Comparison of ENCODE assay signal across 9 cellular contexts in genomic region chr1:109240158-109241152, GRCh38. TPM values are rescaled to one million over a fixed set of nuclear protein-coding genes. Genes with fewer than 3 reads are reported as not detected.
DNase-seq lines count a peak whose midpoint lies in the region; ATAC-seq, FAIRE-seq and TF ChIP-seq lines count a peak whose summit lies in the region.
"Had no signal": no experiment of that assay in that cellular context is flagged by ENCODE, and none has a peak within 500 bp of the region (broad histone marks: within the 10 kb centered on the region; RNA-seq: fewer than 3 reads in every experiment).

No MANE protein-coding gene starts in this region.

- H3K27ac ChIP-seq in RWPE2 (ENCODE audit: poor library complexity, severe bottlenecking) (peak overlapping the region; percentile 92), parathyroid adenoma (peak overlapping the region; percentile 51)
- H3K27ac ChIP-seq: neutrophil had no signal

- peaks cover 7% of the 10 kb centered on the region for H3K27me3 Mint-ChIP-seq in activated CD4-positive, alpha-beta memory T cell treated with anti-CD3 and anti-CD28 coated beads for 36 hours
- H3K27me3 Mint-ChIP-seq in activated CD4-positive, alpha-beta memory T cell treated with anti-CD3 and anti-CD28 coated beads, Interleukin-2, amount 10 ng/mL, durations not matched to agents 7 days and 5 days = peaks cover 14% of the 10 kb centered on the region

- H3K4me3 Mint-ChIP-seq in activated CD4-positive, alpha-beta memory T cell treated with anti-CD3 and anti-CD28 coated beads for 36 hours = no peak overlapping the region
- no peak overlapping the region for H3K4me3 Mint-ChIP-seq in activated CD4-positive, alpha-beta memory T cell treated with anti-CD3 and anti-CD28 coated beads, Interleukin-2, amount 10 ng/mL, durations not matched to agents 7 days and 5 days

- peak overlapping the region; percentile 53 for H2AFZ ChIP-seq in parathyroid adenoma

- peaks cover 16% of the 10 kb centered on the region for H3K4me1 Mint-ChIP-seq in activated CD4-positive, alpha-beta memory T cell treated with anti-CD3 and anti-CD28 coated beads for 36 hours (ENCODE audit: low read depth)
- peaks cover 3% of the 10 kb centered on the region for H3K4me1 Mint-ChIP-seq in activated CD4-positive, alpha-beta memory T cell treated with anti-CD3 and anti-CD28 coated beads, Interleukin-2, amount 10 ng/mL, durations not matched to agents 7 days and 5 days

- H3K4me1 ChIP-seq in RWPE2 (ENCODE audit: insufficient read depth, poor library complexity, severe bottlenecking) (peaks cover 22% of the 10 kb centered on the region), parathyroid adenoma (peaks cover 2% of the 10 kb centered on the region)

- H3K79me2 ChIP-seq in parathyroid adenoma = no peaks in the 10 kb centered on the region

- no peak overlapping the region for H3K9ac ChIP-seq in parathyroid adenoma

- H3K36me3 ChIP-seq in RWPE2 (ENCODE audit: low read depth) (peaks cover 38% of the 10 kb centered on the region), parathyroid adenoma (ENCODE audit: control insufficient read depth, insufficient read depth, low read length) (no peaks in the 10 kb centered on the region)

- peak; percentile 78 for ATAC-seq in RWPE2 (ENCODE audit: low read depth)
- ATAC-seq in GM18909 (IDR thresholded peaks at IDR 0.05; ENCODE audit: poor library complexity, unreplicated experiment) = no peak

- H3K27ac Mint-ChIP-seq in activated CD4-positive, alpha-beta memory T cell treated with anti-CD3 and anti-CD28 coated beads for 36 hours = no peak overlapping the region
- no peak overlapping the region for H3K27ac Mint-ChIP-seq in activated CD4-positive, alpha-beta memory T cell treated with anti-CD3 and anti-CD28 coated beads, Interleukin-2, amount 10 ng/mL, durations not matched to agents 7 days and 5 days

- no peaks in the 10 kb centered on the region for H3K9me3 Mint-ChIP-seq in activated CD4-positive, alpha-beta memory T cell treated with anti-CD3 and anti-CD28 coated beads for 36 hours
- no peaks in the 10 kb centered on the region for H3K9me3 Mint-ChIP-seq in activated CD4-positive, alpha-beta memory T cell treated with anti-CD3 and anti-CD28 coated beads, Interleukin-2, amount 10 ng/mL, durations not matched to agents 7 days and 5 days

- no peaks in the 10 kb centered on the region for H3K9me3 ChIP-seq in RWPE2 (ENCODE audit: severe bottlenecking)
- no peaks in the 10 kb centered on the region for H3K9me3 ChIP-seq in parathyroid adenoma (ENCODE audit: control insufficient read depth, low read length)
- H3K9me3 ChIP-seq: neutrophil had no signal

- H3K27me3 ChIP-seq in RWPE2 (ENCODE audit: insufficient read depth, poor library complexity, severe bottlenecking) (no peaks in the 10 kb centered on the region), parathyroid adenoma (ENCODE audit: control insufficient read depth, insufficient read depth, low read length) (no peaks in the 10 kb centered on the region)

- peak; percentile 43 for DNase-seq in activated CD4-positive, alpha-beta memory T cell treated with anti-CD3 and anti-CD28 coated beads for 36 hours
- DNase-seq in activated CD4-positive, alpha-beta memory T cell treated with anti-CD3 and anti-CD28 coated beads, Interleukin-2, amount 10 ng/mL, durations not matched to agents 7 days and 5 days = no peak
- DNase-seq in RWPE2 (ENCODE audit: low spot score) (peak; percentile 97), fibroblast of peridontal ligament (ENCODE audit: extremely low read depth) (peak; percentile 29), RCC 7860 (ENCODE audit: low spot score) (no peak), KG1 (lab: John Stamatoyannopoulos, UW) (no peak)

- POLR2A ChIA-PET in activated CD4-positive, alpha-beta memory T cell treated with anti-CD3 and anti-CD28 coated beads for 36 hours (lab: Charles Lee) = interaction anchor here (1.1 to 1.4 kb wide), 3 partner anchors 13 to 27 kb away, joined by 3 to 7 read pairs (median 3); partner anchors contain the start of gene SARS1
- POLR2A ChIA-PET in activated CD4-positive, alpha-beta memory T cell treated with anti-CD3 and anti-CD28 coated beads, Interleukin-2, amount 10 ng/mL, durations not matched to agents 7 days and 5 days (lab: Charles Lee) = interaction anchor here (0.7 kb wide), 1 partner anchor 27 kb away, joined by 3 read pairs; the partner anchor contains the start of gene SARS1

- TF ChIP-seq CTCF in RWPE2 (IDR thresholded peaks at IDR 0.05; ENCODE audit: poor library complexity, severe bottlenecking) = no peak
- no peak for TF ChIP-seq CTCF in parathyroid adenoma (IDR thresholded peaks at IDR 0.05)

- CTCF ChIA-PET in activated CD4-positive, alpha-beta memory T cell treated with anti-CD3 and anti-CD28 coated beads for 36 hours (lab: Charles Lee) = interaction anchor here (1.0 to 3.9 kb wide), 9 partner anchors 9 to 254 kb away, joined by 3 to 13 read pairs (median 5); partner anchors contain the start of genes CELSR2, CYB561D1, PSRC1 and SARS1
- CTCF ChIA-PET in activated CD4-positive, alpha-beta memory T cell treated with anti-CD3 and anti-CD28 coated beads, Interleukin-2, amount 10 ng/mL, durations not matched to agents 7 days and 5 days (lab: Charles Lee) = interaction anchor here (0.9 to 1.6 kb wide), 6 partner anchors 9 to 292 kb away, joined by 3 to 5 read pairs (median 4); no protein-coding TSS in a partner anchor

- H3K4me2 ChIP-seq in parathyroid adenoma (ENCODE audit: low read length) = no peak overlapping the region

- H3K36me3 Mint-ChIP-seq in activated CD4-positive, alpha-beta memory T cell treated with anti-CD3 and anti-CD28 coated beads for 36 hours = peaks cover 19% of the 10 kb centered on the region
- peaks cover 27% of the 10 kb centered on the region for H3K36me3 Mint-ChIP-seq in activated CD4-positive, alpha-beta memory T cell treated with anti-CD3 and anti-CD28 coated beads, Interleukin-2, amount 10 ng/mL, durations not matched to agents 7 days and 5 days (ENCODE audit: low read depth)

- intact Hi-C loops in activated CD4-positive, alpha-beta memory T cell treated with anti-CD3 and anti-CD28 coated beads for 36 hours (cut with micrococcal nuclease) = no loop called here

- FAIRE-seq in RCC 7860 (lab: Jason Lieb, UNC) = no peak

- H3K4me3 ChIP-seq in RWPE2 (ENCODE audit: severe bottlenecking) (no peak overlapping the region), parathyroid adenoma (ENCODE audit: low read depth, low read length) (no peak overlapping the region)

RNA-seq across cellular contexts. Expression of gene CELSR2, which starts 8.9 kb away (rescaled TPM):
- 1 to 10 TPM; 1.0 to 1.3 TPM for total RNA-seq in activated CD4-positive, alpha-beta memory T cell treated with anti-CD3 and anti-CD28 coated beads for 36 hours
- 1 to 10 TPM; 2.0 to 2.2 TPM for total RNA-seq in activated CD4-positive, alpha-beta memory T cell treated with anti-CD3 and anti-CD28 coated beads, Interleukin-2, amount 10 ng/mL, durations not matched to agents 7 days and 5 days

RNA-seq across cellular contexts. Expression of gene SARS1, which starts 26.7 kb away (rescaled TPM):
- total RNA-seq in activated CD4-positive, alpha-beta memory T cell treated with anti-CD3 and anti-CD28 coated beads for 36 hours = 100 to 1,000 TPM; 245 to 251 TPM
- total RNA-seq in activated CD4-positive, alpha-beta memory T cell treated with anti-CD3 and anti-CD28 coated beads, Interleukin-2, amount 10 ng/mL, durations not matched to agents 7 days and 5 days = 100 to 1,000 TPM; 193 to 195 TPM

RNA-seq across cellular contexts. Expression of gene PSRC1, which starts 42.5 kb away (rescaled TPM):
- 10 to 100 TPM; 14.9 to 16.3 TPM for total RNA-seq in activated CD4-positive, alpha-beta memory T cell treated with anti-CD3 and anti-CD28 coated beads for 36 hours
- total RNA-seq in activated CD4-positive, alpha-beta memory T cell treated with anti-CD3 and anti-CD28 coated beads, Interleukin-2, amount 10 ng/mL, durations not matched to agents 7 days and 5 days = 10 to 100 TPM; 27.0 to 28.7 TPM

Comparison
In these comparisons a context has a peak if more than half of its experiments do, and no peak if none do; other contexts are left out.
1. DNase-seq: peak in activated CD4-positive, alpha-beta memory T cell treated with anti-CD3 and anti-CD28 coated beads for 36 hours (single experiment), RWPE2 (single experiment) and fibroblast of peridontal ligament (single experiment); none in activated CD4-positive, alpha-beta memory T cell treated with anti-CD3 and anti-CD28 coated beads, Interleukin-2, amount 10 ng/mL, durations not matched to agents 7 days and 5 days (single experiment), RCC 7860 (single experiment) and KG1 (single experiment).